In the genomic region with DNA sequence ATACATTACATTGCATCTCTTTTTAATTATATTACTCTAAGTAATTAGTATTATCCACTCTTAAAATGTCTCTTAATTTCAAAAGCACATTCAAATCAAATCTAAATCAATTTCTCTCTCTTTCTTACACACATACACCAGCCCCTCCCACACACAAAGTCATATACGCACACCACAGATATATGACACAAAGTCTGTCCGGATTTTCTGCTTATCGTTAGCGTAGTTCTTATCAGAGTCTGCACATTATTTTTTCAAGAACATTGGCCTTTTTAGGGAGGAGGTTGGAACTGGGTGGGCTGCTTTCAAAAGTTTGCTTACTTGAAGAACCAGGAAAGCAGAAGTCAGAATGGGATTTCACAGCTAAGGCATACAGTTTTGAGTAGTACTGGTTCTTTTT, we compare ENCODE assay signal across 27 cellular contexts.
"Had no signal": no experiment of that assay in that cellular context is flagged by ENCODE, and none has a peak within 500 bp of the region (broad histone marks: within the 10 kb centered on the region; RNA-seq: fewer than 3 reads in every experiment).

No MANE protein-coding gene starts in this region.

- FAIRE-seq: urothelium cell line had no signal

- DNase-seq: stimulated activated CD4-positive, alpha-beta T cell treated with anti-CD3 and anti-CD28 coated beads, Interleukin-2, amount 100 ng/mL, for 48 hours; stimulated activated CD4-positive, alpha-beta T cell treated with anti-CD3 and anti-CD28 coated beads, Interleukin-4, amount 100 ng/mL, for 1 hour; stimulated activated CD4-positive, alpha-beta T cell treated with anti-CD3 and anti-CD28 coated beads, Interleukin-4, amount 100 ng/mL, for 24 hours; stimulated activated CD4-positive, alpha-beta T cell treated with anti-CD3 and anti-CD28 coated beads, Interleukin-4, amount 100 ng/mL, for 4 hours; stimulated activated CD8-positive, alpha-beta memory T cell treated with anti-CD3 and anti-CD28 coated beads, Interleukin-4, amount 100 ng/mL, for 48 hours; stimulated activated naive B cell treated with anti-CD40 and anti-IgM and Interleukin-4, amounts not matched to agents 10 μg/mL and 1 μg/mL and 100 μg/mL, for 72 hours; stimulated activated naive CD4-positive, alpha-beta T cell; stimulated activated naive CD4-positive, alpha-beta T cell treated with Interleukin-2 at 50 U/mL for 16 hours; stimulated activated naive CD8-positive, alpha-beta T cell treated with anti-CD3 and anti-CD28 coated beads, Interleukin-15, amount 100 ng/mL, for 72 hours; stimulated activated naive CD8-positive, alpha-beta T cell treated with anti-CD3 and anti-CD28 coated beads, Interleukin-15, Interleukin-2, amounts not matched to agents 100 U/mL and 50 U/mL, for 24 hours; stomach; substantia nigra; testis; thyroid gland; tibial artery; transverse colon; trophoblast cell; upper lobe of left lung; upper lobe of right lung; uterus had no signal

- H3K4me1 ChIP-seq: stomach, suprapubic skin, testis, thyroid gland, tibial artery, tibial nerve, transverse colon, upper lobe of left lung, upper lobe of right lung, uterus, vagina had no signal

- H3K36me3 ChIP-seq: stomach, suprapubic skin, thoracic aorta, thyroid gland, tibial artery, tibial nerve, transverse colon, upper lobe of left lung, upper lobe of right lung, uterus, vagina had no signal

- H3K27ac ChIP-seq: stomach, suprapubic skin, testis, thoracic aorta, thyroid gland, tibial artery, tibial nerve, transverse colon, upper lobe of left lung, upper lobe of right lung, uterus, vagina had no signal

- H3K27me3 ChIP-seq: stomach, suprapubic skin, testis, thyroid gland, tibial artery, tibial nerve, transverse colon, upper lobe of left lung, upper lobe of right lung, uterus, vagina had no signal

- H3K4me3 ChIP-seq: stomach, suprapubic skin, testis, thoracic aorta, thyroid gland, tibial artery, tibial nerve, transverse colon, upper lobe of left lung, upper lobe of right lung, uterus, vagina had no signal

- ATAC-seq: stimulated activated effector memory CD8-positive, alpha-beta T cell treated with anti-CD3 and anti-CD28 coated beads, Interleukin-12 subunit alpha, Interleukin-12 subunit beta, amount 100 ng/mL, for 72 hours; stimulated activated memory B cell treated with anti-CD40 and anti-IgM and Interleukin-4, amounts not matched to agents 10 μg/mL and 1 μg/mL and 100 μg/mL, for 72 hours; stimulated activated naive B cell treated with anti-CD40 and anti-IgM and Interleukin-4, amounts not matched to agents 10 μg/mL and 1 μg/mL and 100 μg/mL, for 72 hours; stimulated activated naive CD8-positive, alpha-beta T cell treated with anti-CD3 and anti-CD28 coated beads, Interleukin-15, amount 100 ng/mL, for 72 hours; stimulated activated naive CD8-positive, alpha-beta T cell treated with anti-CD3 and anti-CD28 coated beads, Interleukin-15, Interleukin-2, amounts not matched to agents 100 U/mL and 50 U/mL, for 24 hours; upper lobe of right lung had no signal

- H3K9me3 ChIP-seq: testis, thoracic aorta, thyroid gland, tibial artery, tibial nerve, transverse colon, upper lobe of left lung, upper lobe of right lung, uterus, vagina had no signal
